7 cellular contexts compared by ENCODE assay signal in the genomic region with DNA sequence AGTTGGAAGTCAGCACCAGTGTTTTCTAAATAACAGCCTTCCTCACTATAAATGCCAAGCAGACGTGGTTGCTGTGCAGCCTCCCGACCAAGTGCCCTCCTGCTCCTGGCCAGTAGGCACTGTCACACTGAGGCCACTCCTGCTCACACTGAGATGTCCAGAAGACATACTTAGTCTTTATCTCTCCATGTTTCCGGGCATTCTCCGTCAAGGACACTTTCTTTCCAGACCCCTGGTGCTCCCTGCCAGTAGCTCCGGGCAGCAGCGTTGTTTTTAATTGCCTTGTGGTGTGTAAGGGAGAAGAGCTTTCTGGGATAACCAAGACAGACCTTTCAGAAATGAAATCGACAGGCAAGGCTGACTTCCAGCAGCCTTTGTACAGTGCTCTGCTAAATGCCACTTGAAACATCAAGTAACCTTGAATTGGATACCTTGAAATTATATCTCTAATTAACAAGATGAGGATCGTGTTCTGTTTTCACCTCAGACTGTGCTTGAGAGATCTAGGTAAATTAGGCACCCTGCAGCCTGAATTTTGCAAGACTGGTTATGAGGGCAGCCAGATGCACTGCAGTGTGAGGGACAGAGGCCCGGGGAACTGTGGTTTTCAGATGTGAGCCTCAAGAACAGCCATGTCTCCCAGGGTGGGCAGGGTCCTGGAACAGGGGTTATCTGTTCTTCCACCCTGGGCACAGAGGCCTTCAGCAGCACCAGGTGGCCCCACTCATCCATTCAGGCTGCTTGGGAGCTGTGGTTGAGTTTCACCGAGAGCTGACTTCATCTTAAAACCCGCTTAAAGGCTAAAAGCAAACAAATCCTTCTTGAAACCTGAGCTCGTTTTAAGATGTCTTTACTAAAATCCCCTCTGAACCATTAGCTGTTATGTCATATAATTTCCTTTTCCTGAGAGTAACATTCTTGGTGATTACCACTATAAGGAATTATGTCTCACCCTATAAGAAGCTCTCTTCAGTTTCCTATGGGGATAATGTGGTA. TPM values are rescaled to one million over a fixed set of nuclear protein-coding genes. Genes with fewer than 3 reads are reported as not detected.
DNase-seq lines count a peak whose midpoint lies in the region; ATAC-seq, FAIRE-seq and TF ChIP-seq lines count a peak whose summit lies in the region.

No MANE protein-coding gene starts in this region.

- no peaks in the 10 kb centered on the region; the same call in 1 of the 2 replicates for H3K36me3 Mint-ChIP-seq in WTC11

- POLR2A ChIA-PET in WTC11 (lab: Charles Lee) = no interaction called here

- H3K4me3 ChIP-seq in KMS-11 (IDR thresholded peaks at IDR 0.05; ENCODE audit: insufficient read depth, low read depth, low read length) (no peak overlapping the region), tibial artery (no peak overlapping the region)

- no peak for DNase-seq in WTC11 (ENCODE audit: low spot score)
- DNase-seq in iris pigment epithelial cell (ENCODE audit: low read depth) = peak; percentile 96
- DNase-seq in tibial artery = no peak
- DNase-seq in frontal cortex (ENCODE audit: low spot score in 2 of 2) = no peak
- no peak for DNase-seq in LoVo (ENCODE audit: low spot score)

- intact Hi-C loops in tibial artery (cut with DNase I; ENCODE audit: low total_unique reads) = loop anchor here (5.0 kb wide), 1 partner anchor 124 kb away; no protein-coding TSS in a partner anchor

- H2AFZ ChIP-seq in KMS-11 (ENCODE audit: low read depth) = peak overlapping the region; percentile 57

- FAIRE-seq in frontal cortex (lab: Jason Lieb, UNC) = no peak

- H3K27ac ChIP-seq in KMS-11 = peak overlapping the region; percentile 34
- H3K27ac ChIP-seq in tibial artery = peak overlapping the region; percentile 15 to 18

- H3K4me1 ChIP-seq in KMS-11 (ENCODE audit: low read depth, poor library complexity, severe bottlenecking) = peaks cover 27% of the 10 kb centered on the region
- H3K4me1 ChIP-seq in tibial artery = peaks cover 0 to 78% (median 37%) of the 10 kb centered on the region in 4 donors

- peak overlapping the region; percentile 0 for H3K27ac Mint-ChIP-seq in WTC11

- no peaks in the 10 kb centered on the region for H3K9me3 Mint-ChIP-seq in WTC11

- no peaks in the 10 kb centered on the region for H3K9me3 ChIP-seq in tibial artery

- H3K36me3 ChIP-seq in KMS-11 (ENCODE audit: insufficient read depth) (no peaks in the 10 kb centered on the region), tibial artery (no peaks in the 10 kb centered on the region)

- CTCF ChIA-PET in WTC11 (lab: Charles Lee) = interaction anchor here (0.8 to 4.5 kb wide), 9 partner anchors 10 to 133 kb away, joined by 3 to 46 read pairs (median 6); no protein-coding TSS in a partner anchor

- no peak overlapping the region for H3K4me3 Mint-ChIP-seq in WTC11

- H3K27me3 ChIP-seq in KMS-11 (ENCODE audit: insufficient read depth, low read depth) (no peaks in the 10 kb centered on the region), tibial artery (no peaks in the 10 kb centered on the region)

- H4K20me1 ChIP-seq in KMS-11 (ENCODE audit: insufficient read depth) = no peaks in the 10 kb centered on the region

- no peak; the same call in 1 of the 2 replicates for TF ChIP-seq CTCF in KMS-11 (conservative IDR thresholded peaks at IDR 0.05; ENCODE audit: low read depth, low read length)
- no peak for TF ChIP-seq CTCF in WTC11 (IDR thresholded peaks at IDR 0.05)
- TF ChIP-seq CTCF in tibial artery (IDR thresholded peaks at IDR 0.05) = no peak

- H3K9ac ChIP-seq in KMS-11 = no peak overlapping the region

- H3K4me2 ChIP-seq in KMS-11 = peak overlapping the region; percentile 52

- ATAC-seq in WTC11 (peak; percentile 30), GM19324 (IDR thresholded peaks at IDR 0.05; ENCODE audit: low FRiP score, unreplicated experiment) (no peak)

- no peaks in the 10 kb centered on the region for H3K79me2 ChIP-seq in KMS-11 (ENCODE audit: insufficient read depth, low read depth)

- no peaks in the 10 kb centered on the region for H3K27me3 Mint-ChIP-seq in WTC11 (ENCODE audit: low read depth)

- H3K4me1 Mint-ChIP-seq in WTC11 = peaks cover 24% of the 10 kb centered on the region

TF ChIP-seq in WTC11, 78 proteins besides CTCF, POLR2A, EP300 and RAD21 (continues in another document):
- TF ChIP-seq CBFB (CRISPR knock-in tag; IDR thresholded peaks at IDR 0.05; ENCODE audit: low read depth) = no peak
- TF ChIP-seq, protein P1, sequence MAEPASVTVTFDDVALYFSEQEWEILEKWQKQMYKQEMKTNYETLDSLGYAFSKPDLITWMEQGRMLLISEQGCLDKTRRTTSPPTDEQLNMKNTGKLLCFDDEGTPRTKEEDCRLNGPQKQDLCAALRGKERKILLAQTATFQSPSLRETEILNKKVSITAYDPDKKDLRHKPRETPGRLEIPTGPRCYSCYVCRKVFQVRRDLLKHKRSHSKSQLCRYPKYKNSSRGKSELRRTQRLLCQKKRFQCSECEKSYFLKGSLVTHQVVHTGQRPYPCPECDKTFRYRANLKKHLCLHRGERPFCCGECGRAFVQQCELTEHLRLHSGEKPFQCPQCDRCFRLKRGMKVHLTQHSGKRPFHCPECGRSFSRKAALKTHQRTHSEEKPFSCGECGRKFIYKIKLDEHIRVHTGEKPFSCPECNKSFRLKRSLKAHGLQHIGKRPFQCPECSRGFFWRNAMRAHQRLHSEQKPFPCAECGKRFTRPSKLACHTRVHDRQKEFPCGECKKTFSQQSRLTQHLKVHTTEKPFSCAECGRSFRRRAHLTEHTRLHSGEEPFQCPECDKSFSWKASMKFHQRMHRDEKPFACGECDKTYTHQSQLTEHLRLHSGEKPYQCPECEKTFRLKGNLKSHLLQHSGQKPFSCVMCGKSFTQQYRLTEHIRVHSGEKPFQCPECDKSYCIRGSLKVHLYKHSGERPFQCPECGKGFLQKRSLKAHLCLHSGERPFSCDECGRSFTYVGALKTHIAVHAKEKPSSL (CRISPR knock-in tag; conservative IDR thresholded peaks at IDR 0.05) = no peak
- TF ChIP-seq SOX15 (CRISPR knock-in tag; IDR thresholded peaks at IDR 0.05) = no peak
- TF ChIP-seq TEAD1 (CRISPR knock-in tag; IDR thresholded peaks at IDR 0.05) = no peak
- no peak for TF ChIP-seq FOXJ3 (CRISPR knock-in tag; IDR thresholded peaks at IDR 0.05; ENCODE audit: borderline replicate concordance)
- no peak for TF ChIP-seq CREM (CRISPR knock-in tag; IDR thresholded peaks at IDR 0.05)
- no peak for TF ChIP-seq ZNF138 (CRISPR knock-in tag; conservative IDR thresholded peaks at IDR 0.05)
- TF ChIP-seq ZNF219 (CRISPR knock-in tag; IDR thresholded peaks at IDR 0.05; ENCODE audit: borderline replicate concordance) = no peak
- TF ChIP-seq, protein P2, sequence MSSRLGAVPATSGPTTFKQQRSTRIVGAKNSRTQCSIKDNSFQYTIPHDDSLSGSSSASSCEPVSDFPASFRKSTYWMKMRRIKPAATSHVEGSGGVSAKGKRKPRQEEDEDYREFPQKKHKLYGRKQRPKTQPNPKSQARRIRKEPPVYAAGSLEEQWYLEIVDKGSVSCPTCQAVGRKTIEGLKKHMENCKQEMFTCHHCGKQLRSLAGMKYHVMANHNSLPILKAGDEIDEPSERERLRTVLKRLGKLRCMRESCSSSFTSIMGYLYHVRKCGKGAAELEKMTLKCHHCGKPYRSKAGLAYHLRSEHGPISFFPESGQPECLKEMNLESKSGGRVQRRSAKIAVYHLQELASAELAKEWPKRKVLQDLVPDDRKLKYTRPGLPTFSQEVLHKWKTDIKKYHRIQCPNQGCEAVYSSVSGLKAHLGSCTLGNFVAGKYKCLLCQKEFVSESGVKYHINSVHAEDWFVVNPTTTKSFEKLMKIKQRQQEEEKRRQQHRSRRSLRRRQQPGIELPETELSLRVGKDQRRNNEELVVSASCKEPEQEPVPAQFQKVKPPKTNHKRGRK (CRISPR knock-in tag; IDR thresholded peaks at IDR 0.05; ENCODE audit: borderline replicate concordance) = no peak
- TF ChIP-seq PRRX2 (CRISPR knock-in tag; IDR thresholded peaks at IDR 0.05) = no peak
- TF ChIP-seq, protein P3, sequence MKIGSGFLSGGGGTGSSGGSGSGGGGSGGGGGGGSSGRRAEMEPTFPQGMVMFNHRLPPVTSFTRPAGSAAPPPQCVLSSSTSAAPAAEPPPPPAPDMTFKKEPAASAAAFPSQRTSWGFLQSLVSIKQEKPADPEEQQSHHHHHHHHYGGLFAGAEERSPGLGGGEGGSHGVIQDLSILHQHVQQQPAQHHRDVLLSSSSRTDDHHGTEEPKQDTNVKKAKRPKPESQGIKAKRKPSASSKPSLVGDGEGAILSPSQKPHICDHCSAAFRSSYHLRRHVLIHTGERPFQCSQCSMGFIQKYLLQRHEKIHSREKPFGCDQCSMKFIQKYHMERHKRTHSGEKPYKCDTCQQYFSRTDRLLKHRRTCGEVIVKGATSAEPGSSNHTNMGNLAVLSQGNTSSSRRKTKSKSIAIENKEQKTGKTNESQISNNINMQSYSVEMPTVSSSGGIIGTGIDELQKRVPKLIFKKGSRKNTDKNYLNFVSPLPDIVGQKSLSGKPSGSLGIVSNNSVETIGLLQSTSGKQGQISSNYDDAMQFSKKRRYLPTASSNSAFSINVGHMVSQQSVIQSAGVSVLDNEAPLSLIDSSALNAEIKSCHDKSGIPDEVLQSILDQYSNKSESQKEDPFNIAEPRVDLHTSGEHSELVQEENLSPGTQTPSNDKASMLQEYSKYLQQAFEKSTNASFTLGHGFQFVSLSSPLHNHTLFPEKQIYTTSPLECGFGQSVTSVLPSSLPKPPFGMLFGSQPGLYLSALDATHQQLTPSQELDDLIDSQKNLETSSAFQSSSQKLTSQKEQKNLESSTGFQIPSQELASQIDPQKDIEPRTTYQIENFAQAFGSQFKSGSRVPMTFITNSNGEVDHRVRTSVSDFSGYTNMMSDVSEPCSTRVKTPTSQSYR (CRISPR knock-in tag; IDR thresholded peaks at IDR 0.05) = no peak

RNA-seq across cellular contexts. Expression of a gene that starts 43.4 kb away (rescaled TPM):
- total RNA-seq in WTC11 (2021) (5.3 to 7.8 TPM (median 7.1 TPM) in 3 replicates), frontal cortex (60.3 TPM)
